Comparison of ENCODE assay signal across 18 cellular contexts in genomic region chr9:93956183-93956784, GRCh38. TPM values are rescaled to one million over a fixed set of nuclear protein-coding genes. Genes with fewer than 3 reads are reported as not detected.
DNase-seq lines count a peak whose midpoint lies in the region; ATAC-seq and TF ChIP-seq lines count a peak whose summit lies in the region.
"Had no signal": no experiment of that assay in that cellular context is flagged by ENCODE, and none has a peak within 500 bp of the region (broad histone marks: within the 10 kb centered on the region; RNA-seq: fewer than 3 reads in every experiment).

No MANE protein-coding gene starts in this region.

- TF ChIP-seq CTCF in CD8-positive, alpha-beta T cell (IDR thresholded peaks at IDR 0.05): no peak
- no peak for TF ChIP-seq CTCF in heart right ventricle (IDR thresholded peaks at IDR 0.05)

- no peak overlapping the region for H2BK120ac ChIP-seq in neuronal stem cell (ENCODE audit: low read depth, low read length)

- ATAC-seq in CD8-positive, alpha-beta T cell: no peak
- ATAC-seq in activated naive CD8-positive, alpha-beta T cell treated with anti-CD3 and anti-CD28 coated beads, Interleukin-2, amount 10 ng/mL, durations not matched to agents 7 days and 5 days (ENCODE audit: low read depth): no peak
- no peak for ATAC-seq in heart right ventricle
- ATAC-seq: heart left ventricle had no signal

- H3K27me3 ChIP-seq in CD8-positive, alpha-beta T cell (ENCODE audit: insufficient read depth, low read length): peaks cover 62% of the 10 kb centered on the region
- peaks cover 97% of the 10 kb centered on the region for H3K27me3 ChIP-seq in HUES48 (ENCODE audit: control insufficient read depth, insufficient read depth, low read length)
- H3K27me3 ChIP-seq in neuronal stem cell (ENCODE audit: control insufficient read depth in 3 of 3, insufficient read depth in 3 of 3, low read depth in 1 of 3, low read length in 3 of 3): peaks cover 87 to 98% (median 97%) of the 10 kb centered on the region in 3 experiments
- peaks cover 80 to 97% (median 96%) of the 10 kb centered on the region in 7 donors for H3K27me3 ChIP-seq in heart right ventricle

- H3K4me2 ChIP-seq in neuronal stem cell (ENCODE audit: insufficient read depth, low read length, poor library complexity, severe bottlenecking): no peak overlapping the region
- H3K4me2 ChIP-seq: KMS-11 had no signal

- no peak overlapping the region for H3K23ac ChIP-seq in neuronal stem cell (ENCODE audit: low read depth, low read length, poor library complexity)

- H3K9me3 ChIP-seq in CD8-positive, alpha-beta T cell (ENCODE audit: low read length): no peaks in the 10 kb centered on the region
- no peaks in the 10 kb centered on the region for H3K9me3 ChIP-seq in HUES48 (ENCODE audit: control insufficient read depth, insufficient read depth, low read length)
- peaks cover 3 to 4% of the 10 kb centered on the region in 2 donors for H3K9me3 ChIP-seq in neuronal stem cell (replicated peaks in 1 of 2; ENCODE audit: control insufficient read depth in 2 of 2, insufficient read depth in 1 of 2, low read depth in 1 of 2, low read length in 2 of 2)
- no peaks in the 10 kb centered on the region for H3K9me3 ChIP-seq in heart right ventricle
- H3K9me3 ChIP-seq: heart left ventricle had no signal

- H3K9ac ChIP-seq in HUES48 (ENCODE audit: low read depth, low read length) (no peak overlapping the region), neuronal stem cell (ENCODE audit: low read depth, low read length, poor library complexity) (no peak overlapping the region)
- H3K9ac ChIP-seq: KMS-11 had no signal

- no peak overlapping the region for H3K27ac ChIP-seq in CD8-positive, alpha-beta T cell (ENCODE audit: low read depth, low read length)
- H3K27ac ChIP-seq in HUES48 (ENCODE audit: low read depth, low read length): no peak overlapping the region
- H3K27ac ChIP-seq in neuronal stem cell (replicated peaks; ENCODE audit: low read length): no peak overlapping the region
- no peak overlapping the region for H3K27ac ChIP-seq in heart right ventricle
- H3K27ac ChIP-seq: heart left ventricle, HL-60, KMS-11, RWPE1 had no signal

- no peaks in the 10 kb centered on the region for H3K9me3 Mint-ChIP-seq in CD8-positive, alpha-beta T cell
- no peaks in the 10 kb centered on the region for H3K9me3 Mint-ChIP-seq in activated naive CD8-positive, alpha-beta T cell treated with anti-CD3 and anti-CD28 coated beads, Interleukin-2, amount 10 ng/mL, durations not matched to agents 7 days and 5 days
- H3K9me3 Mint-ChIP-seq: effector memory CD8-positive, alpha-beta T cell had no signal

- no peak overlapping the region for H3K14ac ChIP-seq in neuronal stem cell (ENCODE audit: low read length)

- peak overlapping the region; percentile 75 for H3K4me3 Mint-ChIP-seq in CD8-positive, alpha-beta T cell
- H3K4me3 Mint-ChIP-seq in activated naive CD8-positive, alpha-beta T cell treated with anti-CD3 and anti-CD28 coated beads, Interleukin-2, amount 10 ng/mL, durations not matched to agents 7 days and 5 days: peak overlapping the region; percentile 84

- H3K4me3 ChIP-seq in CD8-positive, alpha-beta T cell (ENCODE audit: low read depth, low read length): no peak overlapping the region
- H3K4me3 ChIP-seq in HUES48 (ENCODE audit: low read depth, low read length) (peak overlapping the region; percentile 68; the same call in 1 of the 2 replicates), neuronal stem cell (ENCODE audit: low read length in 2 of 2) (no peak overlapping the region), heart right ventricle (peak overlapping the region in 1 of 10 donors; percentile 4)

- no peak overlapping the region for H4K8ac ChIP-seq in neuronal stem cell (ENCODE audit: low read depth, low read length)

- intact Hi-C loops in CD8-positive, alpha-beta T cell (cut with DNase I, micrococcal nuclease): no loop called here
- intact Hi-C loops in heart right ventricle (cut with DNase I): no loop called here

- peaks cover 56% of the 10 kb centered on the region for H3K27me3 Mint-ChIP-seq in CD8-positive, alpha-beta T cell (ENCODE audit: low read depth)
- H3K27me3 Mint-ChIP-seq in activated naive CD8-positive, alpha-beta T cell treated with anti-CD3 and anti-CD28 coated beads, Interleukin-2, amount 10 ng/mL, durations not matched to agents 7 days and 5 days: peaks cover 73% of the 10 kb centered on the region

- no peak overlapping the region for H2AFZ ChIP-seq in neuronal stem cell (ENCODE audit: low read length)

- no peak overlapping the region for H2BK15ac ChIP-seq in neuronal stem cell (ENCODE audit: low read length)

- peaks cover 5% of the 10 kb centered on the region for H3K79me1 ChIP-seq in neuronal stem cell (ENCODE audit: low read depth, low read length)

- no peak overlapping the region for H3K4ac ChIP-seq in neuronal stem cell (ENCODE audit: low read length)

- no peak overlapping the region for H2BK12ac ChIP-seq in neuronal stem cell (ENCODE audit: low read length)

- H3K27ac Mint-ChIP-seq in CD8-positive, alpha-beta T cell: no peak overlapping the region
- no peak overlapping the region for H3K27ac Mint-ChIP-seq in activated naive CD8-positive, alpha-beta T cell treated with anti-CD3 and anti-CD28 coated beads, Interleukin-2, amount 10 ng/mL, durations not matched to agents 7 days and 5 days
- H3K27ac Mint-ChIP-seq: effector memory CD8-positive, alpha-beta T cell had no signal

- H4K91ac ChIP-seq in neuronal stem cell (ENCODE audit: low read depth, low read length, poor library complexity): no peak overlapping the region

- DNase-seq in CD8-positive, alpha-beta T cell: no peak
- DNase-seq in activated naive CD8-positive, alpha-beta T cell treated with anti-CD3 and anti-CD28 coated beads, Interleukin-2, amount 10 ng/mL, durations not matched to agents 7 days and 5 days: no peak
- DNase-seq in neuronal stem cell (ENCODE audit: low spot score) (no peak), T-helper 1 cell (no peak), amygdala (lab: John Stamatoyannopoulos, UW) (no peak), heart right ventricle (no peak), NCI-H2081 treated with DMSO at 0.1 percent for 48 hours (lab: John Stamatoyannopoulos, UW) (no peak)
- DNase-seq: activated CD4-positive, CD25-positive, alpha-beta regulatory T cell; effector memory CD8-positive, alpha-beta T cell; trophoblast cell had no signal

- H2AK5ac ChIP-seq in neuronal stem cell (ENCODE audit: low read depth, low read length): peak overlapping the region; percentile 39

- no peaks in the 10 kb centered on the region for H3K36me3 Mint-ChIP-seq in CD8-positive, alpha-beta T cell
- peaks cover 7% of the 10 kb centered on the region for H3K36me3 Mint-ChIP-seq in activated naive CD8-positive, alpha-beta T cell treated with anti-CD3 and anti-CD28 coated beads, Interleukin-2, amount 10 ng/mL, durations not matched to agents 7 days and 5 days

- no peak overlapping the region for H2BK5ac ChIP-seq in neuronal stem cell (ENCODE audit: low read length)

- WGBS in neuronal stem cell (ENCODE audit: extremely low coverage in 2 of 2, insufficient read length in 2 of 2, insufficient replicate concordance in 1 of 2), 2 donors: no CpG with 5 or more reads among the region's 6 CpGs
- 50 to 53% methylated on average over 6 of the region's 6 CpGs for WGBS in heart right ventricle, 2 donors

- H3K18ac ChIP-seq in neuronal stem cell (ENCODE audit: low read length): no peak overlapping the region

- POLR2A ChIA-PET in CD8-positive, alpha-beta T cell (lab: Charles Lee): no interaction called here
- POLR2A ChIA-PET in activated naive CD8-positive, alpha-beta T cell treated with anti-CD3 and anti-CD28 coated beads, Interleukin-2, amount 10 ng/mL, durations not matched to agents 7 days and 5 days (lab: Charles Lee): no interaction called here

- no peaks in the 10 kb centered on the region for H3K36me3 ChIP-seq in CD8-positive, alpha-beta T cell (ENCODE audit: insufficient read depth, low read length)
- H3K36me3 ChIP-seq in HUES48 (ENCODE audit: control insufficient read depth, insufficient read depth, low read length) (no peaks in the 10 kb centered on the region), neuronal stem cell (replicated peaks in 1 of 2; ENCODE audit: control insufficient read depth in 2 of 2, insufficient read depth in 2 of 2, low read length in 2 of 2) (no peaks in the 10 kb centered on the region), heart right ventricle (no peaks in the 10 kb centered on the region)
- H3K36me3 ChIP-seq: heart left ventricle had no signal

- H3K4me1 Mint-ChIP-seq in CD8-positive, alpha-beta T cell (ENCODE audit: low read depth): peaks cover 40% of the 10 kb centered on the region
- H3K4me1 Mint-ChIP-seq in activated naive CD8-positive, alpha-beta T cell treated with anti-CD3 and anti-CD28 coated beads, Interleukin-2, amount 10 ng/mL, durations not matched to agents 7 days and 5 days: peaks cover 32% of the 10 kb centered on the region

- H3K4me1 ChIP-seq in CD8-positive, alpha-beta T cell (ENCODE audit: insufficient read depth, low read length): peaks cover 53% of the 10 kb centered on the region
- H3K4me1 ChIP-seq in HUES48 (ENCODE audit: control insufficient read depth, insufficient read depth, low read length) (peaks cover 23% of the 10 kb centered on the region), neuronal stem cell (ENCODE audit: control insufficient read depth in 2 of 2, insufficient read depth in 1 of 2, low read depth in 1 of 2, low read length in 2 of 2) (peaks cover 5 to 6% of the 10 kb centered on the region in 2 donors), heart right ventricle (peaks cover 26 to 70% (median 64%) of the 10 kb centered on the region in 9 donors)

- CTCF ChIA-PET in CD8-positive, alpha-beta T cell (lab: Charles Lee): no interaction called here

RNA-seq across cellular contexts. Expression of gene BARX1, which starts 1.1 kb away (rescaled TPM):
- total RNA-seq in CD8-positive, alpha-beta T cell: under 1 TPM; 0.54 to 0.78 TPM
- total RNA-seq in activated naive CD8-positive, alpha-beta T cell treated with anti-CD3 and anti-CD28 coated beads, Interleukin-2, amount 10 ng/mL, durations not matched to agents 7 days and 5 days: 1 to 10 TPM; 1.1 to 1.4 TPM
- polyA plus RNA-seq in neuronal stem cell (2013, experiment 1 of 2): 2.4 TPM
- polyA plus RNA-seq in neuronal stem cell (2013, experiment 2 of 2): 2.4 TPM
- total RNA-seq in heart right ventricle: under 1 TPM in 1 of 10 donors, not detected in 9; 0.19 TPM
- under 1 TPM in 1 of 2 donors, not detected in 1; 0.06 TPM for polyA plus RNA-seq in heart right ventricle
- total RNA-seq: heart left ventricle, mononuclear cell, skeletal muscle tissue had no signal
- polyA plus RNA-seq: CD14-positive monocyte, heart left ventricle had no signal
